Comparison of ENCODE assay signal across 2 cellular contexts in the genomic region with DNA sequence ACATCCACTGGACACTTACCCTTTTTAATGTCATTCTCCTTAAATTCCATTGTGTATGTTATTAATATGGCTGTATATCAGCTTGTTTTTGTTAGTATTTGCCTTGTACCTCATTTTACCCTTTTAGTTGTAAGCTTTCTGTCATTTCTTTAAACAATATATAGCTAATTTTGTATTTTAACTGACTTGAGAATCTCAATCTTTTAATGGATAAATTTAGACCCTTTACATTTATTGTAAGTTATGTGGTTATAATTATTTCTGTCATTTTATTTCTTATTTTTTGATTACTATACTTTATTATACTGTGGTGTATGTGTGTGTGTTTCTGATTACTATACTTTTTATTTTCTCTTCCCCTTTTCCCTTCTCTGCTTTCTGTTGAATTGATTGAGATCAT.
TF ChIP-seq lines count a peak whose summit lies in the region.

No MANE protein-coding gene starts in this region.

TF ChIP-seq in HEK293, 187 proteins besides CTCF, POLR2A, EP300 and RAD21 (continued from another document):
- TF ChIP-seq, protein P1, sequence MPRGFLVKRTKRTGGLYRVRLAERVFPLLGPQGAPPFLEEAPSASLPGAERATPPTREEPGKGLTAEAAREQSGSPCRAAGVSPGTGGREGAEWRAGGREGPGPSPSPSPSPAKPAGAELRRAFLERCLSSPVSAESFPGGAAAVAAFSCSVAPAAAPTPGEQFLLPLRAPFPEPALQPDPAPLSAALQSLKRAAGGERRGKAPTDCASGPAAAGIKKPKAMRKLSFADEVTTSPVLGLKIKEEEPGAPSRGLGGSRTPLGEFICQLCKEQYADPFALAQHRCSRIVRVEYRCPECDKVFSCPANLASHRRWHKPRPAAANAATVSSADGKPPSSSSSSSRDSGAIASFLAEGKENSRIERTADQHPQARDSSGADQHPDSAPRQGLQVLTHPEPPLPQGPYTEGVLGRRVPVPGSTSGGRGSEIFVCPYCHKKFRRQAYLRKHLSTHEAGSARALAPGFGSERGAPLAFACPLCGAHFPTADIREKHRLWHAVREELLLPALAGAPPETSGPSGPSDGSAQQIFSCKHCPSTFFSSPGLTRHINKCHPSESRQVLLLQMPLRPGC (tag by site-specific recombination; IDR thresholded peaks at IDR 0.05) = no peak
- peak; percentile 44 for TF ChIP-seq SETDB1 (IDR thresholded peaks at IDR 0.05; ENCODE audit: insufficient read length, low read length)

TF ChIP-seq in K562, 482 proteins besides CTCF, POLR2A, EP300 and RAD21 (continued from another document):
- TF ChIP-seq, protein P2, sequence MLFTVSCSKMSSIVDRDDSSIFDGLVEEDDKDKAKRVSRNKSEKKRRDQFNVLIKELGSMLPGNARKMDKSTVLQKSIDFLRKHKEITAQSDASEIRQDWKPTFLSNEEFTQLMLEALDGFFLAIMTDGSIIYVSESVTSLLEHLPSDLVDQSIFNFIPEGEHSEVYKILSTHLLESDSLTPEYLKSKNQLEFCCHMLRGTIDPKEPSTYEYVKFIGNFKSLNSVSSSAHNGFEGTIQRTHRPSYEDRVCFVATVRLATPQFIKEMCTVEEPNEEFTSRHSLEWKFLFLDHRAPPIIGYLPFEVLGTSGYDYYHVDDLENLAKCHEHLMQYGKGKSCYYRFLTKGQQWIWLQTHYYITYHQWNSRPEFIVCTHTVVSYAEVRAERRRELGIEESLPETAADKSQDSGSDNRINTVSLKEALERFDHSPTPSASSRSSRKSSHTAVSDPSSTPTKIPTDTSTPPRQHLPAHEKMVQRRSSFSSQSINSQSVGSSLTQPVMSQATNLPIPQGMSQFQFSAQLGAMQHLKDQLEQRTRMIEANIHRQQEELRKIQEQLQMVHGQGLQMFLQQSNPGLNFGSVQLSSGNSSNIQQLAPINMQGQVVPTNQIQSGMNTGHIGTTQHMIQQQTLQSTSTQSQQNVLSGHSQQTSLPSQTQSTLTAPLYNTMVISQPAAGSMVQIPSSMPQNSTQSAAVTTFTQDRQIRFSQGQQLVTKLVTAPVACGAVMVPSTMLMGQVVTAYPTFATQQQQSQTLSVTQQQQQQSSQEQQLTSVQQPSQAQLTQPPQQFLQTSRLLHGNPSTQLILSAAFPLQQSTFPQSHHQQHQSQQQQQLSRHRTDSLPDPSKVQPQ (CRISPR knock-in tag; IDR thresholded peaks at IDR 0.05; ENCODE audit: borderline replicate concordance) = no peak
- TF ChIP-seq ZNF507 (tag; conservative IDR thresholded peaks at IDR 0.05) (peak; percentile 100), CBX3 (IDR thresholded peaks at IDR 0.05; ENCODE audit: borderline replicate concordance in 1 of 2, low read length in 2 of 2) (0 out of 3 replicates have a peak, but pooled peaks of 1 of the 2 experiments have one; percentile 24)
